ENCODE assay signal across 23 cellular contexts in genomic region chr6:39654121-39654520, GRCh38.
"Had no signal": no experiment of that assay in that cellular context is flagged by ENCODE, and none has a peak within 500 bp of the region (broad histone marks: within the 10 kb centered on the region; RNA-seq: fewer than 3 reads in every experiment).

No MANE protein-coding gene starts in this region.

- H3K27me3 ChIP-seq: esophagus muscularis mucosa, gastroesophageal sphincter, heart left ventricle, hepatocyte, left lung, right atrium auricular region, sigmoid colon, suprapubic skin, thyroid gland had no signal

- H3K27ac ChIP-seq: esophagus muscularis mucosa, foreskin keratinocyte, gastroesophageal sphincter, heart left ventricle, hepatocyte, left lung, prostate gland, right atrium auricular region, sigmoid colon, spleen, suprapubic skin, thyroid gland had no signal

- H2AFZ ChIP-seq: hepatocyte had no signal

- H3K9me3 ChIP-seq: esophagus muscularis mucosa, gastroesophageal sphincter, left lung, prostate gland, sigmoid colon, suprapubic skin, thyroid gland had no signal

- H3K36me3 ChIP-seq: esophagus muscularis mucosa, gastroesophageal sphincter, heart left ventricle, left lung, prostate gland, right atrium auricular region, sigmoid colon, spleen, suprapubic skin, thyroid gland had no signal

- DNase-seq: cerebellar nuclear complex; effector memory CD4-positive, alpha-beta T cell; foreskin keratinocyte; heart left ventricle; kidney; left cardiac atrium; left lung; naive thymus-derived CD8-positive, alpha-beta T cell; nephron progenitor cell; sigmoid colon; spleen; stimulated activated CD4-positive, alpha-beta T cell treated with anti-CD3 and anti-CD28 coated beads, Interleukin-4, amount 100 ng/mL, for 4 hours; thyroid gland had no signal

- H3K4me1 Mint-ChIP-seq: naive thymus-derived CD8-positive, alpha-beta T cell; stimulated activated memory B cell treated with anti-CD40 and anti-IgM and Interleukin-4, amounts not matched to agents 10 μg/mL and 1 μg/mL and 100 μg/mL, for 72 hours had no signal

- H3K4me3 Mint-ChIP-seq: dendritic cell treated with granulocyte-macrophage colony-stimulating factor and Interleukin-4, amounts not matched to agents 40 ng/mL and 50 ng/mL, for 4 days; naive thymus-derived CD8-positive, alpha-beta T cell; nephron progenitor cell; stimulated activated memory B cell treated with anti-CD40 and anti-IgM and Interleukin-4, amounts not matched to agents 10 μg/mL and 1 μg/mL and 100 μg/mL, for 72 hours; stimulated activated naive CD8-positive, alpha-beta T cell treated with anti-CD3 and anti-CD28 coated beads, Interleukin-15, Interleukin-2, amounts not matched to agents 100 ng/mL and 50 ng/mL, for 24 hours; type B pancreatic cell had no signal

- ATAC-seq: foreskin keratinocyte; gastroesophageal sphincter; heart left ventricle; left cardiac atrium; left lung; naive thymus-derived CD8-positive, alpha-beta T cell; stimulated activated memory B cell treated with anti-CD40 and anti-IgM and Interleukin-4, amounts not matched to agents 10 μg/mL and 1 μg/mL and 100 μg/mL, for 72 hours had no signal

- H3K4me1 ChIP-seq: esophagus muscularis mucosa, foreskin keratinocyte, gastroesophageal sphincter, heart left ventricle, left lung, prostate gland, right atrium auricular region, sigmoid colon, spleen, suprapubic skin, thyroid gland had no signal

- H3K4me3 ChIP-seq: esophagus muscularis mucosa, gastroesophageal sphincter, heart left ventricle, hepatocyte, left lung, prostate gland, right atrium auricular region, sigmoid colon, spleen, suprapubic skin, thyroid gland had no signal

- H3K4me2 ChIP-seq: hepatocyte had no signal

- H3K27me3 Mint-ChIP-seq: stimulated activated memory B cell treated with anti-CD40 and anti-IgM and Interleukin-4, amounts not matched to agents 10 μg/mL and 1 μg/mL and 100 μg/mL, for 72 hours; type B pancreatic cell had no signal

- H3K9me3 Mint-ChIP-seq: dendritic cell treated with granulocyte-macrophage colony-stimulating factor and Interleukin-4, amounts not matched to agents 40 ng/mL and 50 ng/mL, for 4 days; naive thymus-derived CD8-positive, alpha-beta T cell; nephron progenitor cell; stimulated activated memory B cell treated with anti-CD40 and anti-IgM and Interleukin-4, amounts not matched to agents 10 μg/mL and 1 μg/mL and 100 μg/mL, for 72 hours; stimulated activated naive CD8-positive, alpha-beta T cell treated with anti-CD3 and anti-CD28 coated beads, Interleukin-15, Interleukin-2, amounts not matched to agents 100 ng/mL and 50 ng/mL, for 24 hours; type B pancreatic cell had no signal

- H3K79me2 ChIP-seq: hepatocyte had no signal

- H3K27ac Mint-ChIP-seq: dendritic cell treated with granulocyte-macrophage colony-stimulating factor and Interleukin-4, amounts not matched to agents 40 ng/mL and 50 ng/mL, for 4 days; naive thymus-derived CD8-positive, alpha-beta T cell; nephron progenitor cell; stimulated activated memory B cell treated with anti-CD40 and anti-IgM and Interleukin-4, amounts not matched to agents 10 μg/mL and 1 μg/mL and 100 μg/mL, for 72 hours; stimulated activated naive CD8-positive, alpha-beta T cell treated with anti-CD3 and anti-CD28 coated beads, Interleukin-15, Interleukin-2, amounts not matched to agents 100 ng/mL and 50 ng/mL, for 24 hours; type B pancreatic cell had no signal

- H3K36me3 Mint-ChIP-seq: naive thymus-derived CD8-positive, alpha-beta T cell; stimulated activated memory B cell treated with anti-CD40 and anti-IgM and Interleukin-4, amounts not matched to agents 10 μg/mL and 1 μg/mL and 100 μg/mL, for 72 hours; type B pancreatic cell had no signal
